In the genomic region with DNA sequence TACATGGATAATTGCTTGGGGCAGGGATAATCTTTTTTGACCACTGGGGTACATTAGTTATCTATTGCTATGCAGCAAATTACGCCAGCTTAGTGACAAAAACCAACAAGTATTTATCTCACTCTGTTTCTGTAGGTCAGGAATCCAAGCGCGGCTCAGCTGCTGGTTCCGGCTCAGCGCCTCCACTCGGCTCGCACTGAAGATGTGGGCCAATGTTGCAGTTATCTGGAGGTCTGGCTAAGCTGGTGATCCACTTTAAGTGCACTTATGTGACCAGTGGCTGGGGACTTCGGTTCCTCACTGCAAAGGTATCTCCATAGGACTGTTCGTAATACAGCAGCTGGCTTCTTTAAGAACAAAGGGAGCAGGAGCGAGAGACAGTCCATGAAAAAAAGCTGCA, we compare ENCODE assay signal across 32 cellular contexts.
"Had no signal": no experiment of that assay in that cellular context is flagged by ENCODE, and none has a peak within 500 bp of the region (broad histone marks: within the 10 kb centered on the region; RNA-seq: fewer than 3 reads in every experiment).

No MANE protein-coding gene starts in this region.

- H3K4me1 Mint-ChIP-seq: activated CD4-positive, alpha-beta memory T cell treated with anti-CD3 and anti-CD28 coated beads, Interleukin-2, amount 10 ng/mL, durations not matched to agents 7 days and 5 days; activated CD4-positive, alpha-beta T cell treated with anti-CD3 and anti-CD28 coated beads, Interleukin-2, amount 10 ng/mL, durations not matched to agents 24 days and 14 days; activated naive CD4-positive, alpha-beta T cell treated with anti-CD3 and anti-CD28 coated beads, Interleukin-2, amount 50 U/mL, for 24 hours; activated naive CD8-positive, alpha-beta T cell treated with anti-CD3 and anti-CD28 coated beads, Interleukin-2, amount 50 U/mL, for 24 hours; activated T-helper 17 cell treated with anti-CD3 and anti-CD28 coated beads, Interleukin-2, amount 50 U/mL, for 72 hours; natural killer cell; stimulated activated memory B cell treated with anti-CD40 and anti-IgM and Interleukin-4, amounts not matched to agents 10 μg/mL and 1 μg/mL and 100 μg/mL, for 72 hours had no signal

- FAIRE-seq: endothelial cell of umbilical vein, pancreas had no signal

- H3K36me3 ChIP-seq: heart right ventricle, left ventricle myocardium inferior, pancreas, prostate gland, stomach, tibial artery, upper lobe of right lung, WERI-Rb-1 had no signal

- DNase-seq: activated CD4-positive, alpha-beta memory T cell treated with anti-CD3 and anti-CD28 coated beads, Interleukin-2, amount 10 ng/mL, durations not matched to agents 7 days and 5 days; activated CD4-positive, alpha-beta T cell treated with anti-CD3 and anti-CD28 coated beads, Interleukin-2, amount 10 ng/mL, durations not matched to agents 24 days and 14 days; activated CD4-positive, CD25-positive, alpha-beta regulatory T cell treated with anti-CD3 and anti-CD28 coated beads, Interleukin-2, amount 50 U/mL, for 72 hours; activated CD8-positive, alpha-beta memory T cell treated with anti-CD3 and anti-CD28 coated beads, Interleukin-2, amount 50 U/mL, for 48 hours; activated gamma-delta T cell treated with Interleukin-2 at 50 U/mL for 16 hours; activated naive CD8-positive, alpha-beta T cell treated with anti-CD3 and anti-CD28 coated beads, Interleukin-2, amount 50 U/mL, for 24 hours; activated T-cell treated with anti-CD3 and anti-CD28 coated beads, Interleukin-2, amount 50 U/mL, for 4 hours; amygdala; caudate nucleus; cortex of kidney; heart right ventricle; kidney glomerular epithelial cell; left ventricle myocardium inferior; mesendoderm; natural killer cell; pancreas; stimulated activated CD4-positive, alpha-beta T cell treated with anti-CD3 and anti-CD28 coated beads, Interleukin-1b, Interleukin-23, amount 100 ng/mL, for 48 hours; stimulated activated CD4-positive, alpha-beta T cell treated with anti-CD3 and anti-CD28 coated beads, Interleukin-4, amount 100 ng/mL, for 4 hours; stimulated activated CD8-positive, alpha-beta memory T cell treated with anti-CD3 and anti-CD28 coated beads, Interleukin-4, amount 100 ng/mL, for 48 hours; stomach; T-helper 9 cell; tibial artery; upper lobe of right lung; WERI-Rb-1 had no signal

- H3K4me3 Mint-ChIP-seq: activated CD4-positive, alpha-beta memory T cell treated with anti-CD3 and anti-CD28 coated beads, Interleukin-2, amount 10 ng/mL, durations not matched to agents 7 days and 5 days; activated CD4-positive, alpha-beta T cell treated with anti-CD3 and anti-CD28 coated beads, Interleukin-2, amount 10 ng/mL, durations not matched to agents 24 days and 14 days; activated naive CD4-positive, alpha-beta T cell treated with anti-CD3 and anti-CD28 coated beads, Interleukin-2, amount 50 U/mL, for 24 hours; activated naive CD8-positive, alpha-beta T cell treated with anti-CD3 and anti-CD28 coated beads, Interleukin-2, amount 50 U/mL, for 24 hours; activated T-cell treated with anti-CD3 and anti-CD28 coated beads, Interleukin-2, amount 50 U/mL, for 4 hours; activated T-helper 17 cell treated with anti-CD3 and anti-CD28 coated beads, Interleukin-2, amount 50 U/mL, for 72 hours; natural killer cell; stimulated activated memory B cell treated with anti-CD40 and anti-IgM and Interleukin-4, amounts not matched to agents 10 μg/mL and 1 μg/mL and 100 μg/mL, for 72 hours; T-helper 1 cell treated with Interleukin-12 subunit alpha and Interleukin-12 subunit beta and Interleukin-4 antibody, amounts not matched to agents 30 μg/mL and 1 μg/mL, for 36 hours had no signal

- ATAC-seq: activated naive CD8-positive, alpha-beta T cell treated with anti-CD3 and anti-CD28 coated beads, Interleukin-2, amount 50 U/mL, for 24 hours; activated T-cell treated with anti-CD3 and anti-CD28 coated beads, Interleukin-2, amount 50 U/mL, for 4 hours; activated T-helper 17 cell treated with anti-CD3 and anti-CD28 coated beads, Interleukin-2, amount 50 U/mL, for 72 hours; heart right ventricle; natural killer cell; pancreas; stimulated activated memory B cell treated with anti-CD40 and anti-IgM and Interleukin-4, amounts not matched to agents 10 μg/mL and 1 μg/mL and 100 μg/mL, for 72 hours; upper lobe of right lung had no signal

- H3K4me1 ChIP-seq: heart right ventricle, left ventricle myocardium inferior, pancreas, prostate gland, stomach, tibial artery, upper lobe of right lung had no signal

- H3K27ac ChIP-seq: heart right ventricle, left ventricle myocardium inferior, pancreas, prostate gland, stomach, tibial artery, upper lobe of right lung, WERI-Rb-1 had no signal

- H3K4me2 ChIP-seq: smooth muscle cell had no signal

- H3K27me3 ChIP-seq: heart right ventricle, pancreas, stomach, tibial artery, upper lobe of right lung had no signal

- H3K27me3 Mint-ChIP-seq: activated CD4-positive, alpha-beta memory T cell treated with anti-CD3 and anti-CD28 coated beads, Interleukin-2, amount 10 ng/mL, durations not matched to agents 7 days and 5 days; activated CD4-positive, alpha-beta T cell treated with anti-CD3 and anti-CD28 coated beads, Interleukin-2, amount 10 ng/mL, durations not matched to agents 24 days and 14 days; activated naive CD4-positive, alpha-beta T cell treated with anti-CD3 and anti-CD28 coated beads, Interleukin-2, amount 50 U/mL, for 24 hours; activated naive CD8-positive, alpha-beta T cell treated with anti-CD3 and anti-CD28 coated beads, Interleukin-2, amount 50 U/mL, for 24 hours; activated T-helper 17 cell treated with anti-CD3 and anti-CD28 coated beads, Interleukin-2, amount 50 U/mL, for 72 hours; stimulated activated memory B cell treated with anti-CD40 and anti-IgM and Interleukin-4, amounts not matched to agents 10 μg/mL and 1 μg/mL and 100 μg/mL, for 72 hours had no signal

- H3K36me3 Mint-ChIP-seq: activated naive CD4-positive, alpha-beta T cell treated with anti-CD3 and anti-CD28 coated beads, Interleukin-2, amount 50 U/mL, for 24 hours; natural killer cell; stimulated activated memory B cell treated with anti-CD40 and anti-IgM and Interleukin-4, amounts not matched to agents 10 μg/mL and 1 μg/mL and 100 μg/mL, for 72 hours had no signal

- H3K27ac Mint-ChIP-seq: activated CD4-positive, alpha-beta memory T cell treated with anti-CD3 and anti-CD28 coated beads, Interleukin-2, amount 10 ng/mL, durations not matched to agents 7 days and 5 days; activated CD4-positive, alpha-beta T cell treated with anti-CD3 and anti-CD28 coated beads, Interleukin-2, amount 10 ng/mL, durations not matched to agents 24 days and 14 days; activated naive CD4-positive, alpha-beta T cell treated with anti-CD3 and anti-CD28 coated beads, Interleukin-2, amount 50 U/mL, for 24 hours; activated naive CD8-positive, alpha-beta T cell treated with anti-CD3 and anti-CD28 coated beads, Interleukin-2, amount 50 U/mL, for 24 hours; activated T-helper 17 cell treated with anti-CD3 and anti-CD28 coated beads, Interleukin-2, amount 50 U/mL, for 72 hours; natural killer cell; stimulated activated memory B cell treated with anti-CD40 and anti-IgM and Interleukin-4, amounts not matched to agents 10 μg/mL and 1 μg/mL and 100 μg/mL, for 72 hours; T-helper 1 cell treated with Interleukin-12 subunit alpha and Interleukin-12 subunit beta and Interleukin-4 antibody, amounts not matched to agents 30 μg/mL and 1 μg/mL, for 36 hours had no signal

- H3K9me3 Mint-ChIP-seq: activated CD4-positive, alpha-beta T cell treated with anti-CD3 and anti-CD28 coated beads, Interleukin-2, amount 10 ng/mL, durations not matched to agents 24 days and 14 days; activated naive CD4-positive, alpha-beta T cell treated with anti-CD3 and anti-CD28 coated beads, Interleukin-2, amount 50 U/mL, for 24 hours; stimulated activated memory B cell treated with anti-CD40 and anti-IgM and Interleukin-4, amounts not matched to agents 10 μg/mL and 1 μg/mL and 100 μg/mL, for 72 hours; T-helper 1 cell treated with Interleukin-12 subunit alpha and Interleukin-12 subunit beta and Interleukin-4 antibody, amounts not matched to agents 30 μg/mL and 1 μg/mL, for 36 hours had no signal

- H3K4me3 ChIP-seq: heart right ventricle, left ventricle myocardium inferior, lung, pancreas, prostate gland, smooth muscle cell, stomach, tibial artery, upper lobe of right lung had no signal

- H3K9me3 ChIP-seq: pancreas, prostate gland, stomach, tibial artery, upper lobe of right lung had no signal
